Comparison of ENCODE assay signal across 19 cellular contexts in the genomic region with DNA sequence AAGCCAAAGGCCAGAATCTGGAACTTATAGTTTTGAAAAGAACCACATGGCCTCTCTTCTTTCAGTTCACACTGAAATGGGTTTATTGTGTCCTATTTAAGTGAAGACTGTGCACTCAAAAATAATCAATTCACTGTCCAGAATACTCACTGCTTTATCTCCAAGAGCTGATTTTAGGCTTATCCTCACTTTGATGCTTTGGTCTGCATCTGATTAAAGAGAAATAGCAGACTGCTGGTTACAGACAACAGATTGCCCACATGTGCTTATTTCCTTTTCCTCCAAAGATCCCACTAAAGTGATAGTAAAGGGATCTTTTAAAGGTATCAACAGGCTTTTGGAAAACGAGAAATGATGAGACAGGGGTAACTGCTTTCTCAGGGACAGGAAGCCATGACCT. TPM values are rescaled to one million over a fixed set of nuclear protein-coding genes. Genes with fewer than 3 reads are reported as not detected.
DNase-seq lines count a peak whose midpoint lies in the region; ATAC-seq and TF ChIP-seq lines count a peak whose summit lies in the region.
"Had no signal": no experiment of that assay in that cellular context is flagged by ENCODE, and none has a peak within 500 bp of the region (broad histone marks: within the 10 kb centered on the region; RNA-seq: fewer than 3 reads in every experiment).

No MANE protein-coding gene starts in this region.

- DNase-seq in mammary epithelial cell (no peak), breast epithelium (ENCODE audit: low spot score in 2 of 2) (no peak), mesothelial cell of epicardium (ENCODE audit: low spot score in 2 of 2, unreplicated experiment in 2 of 2) (no peak), thyroid gland (no peak), Kasumi-1 (lab: John Stamatoyannopoulos, UW) (no peak), NOMO-1 treated with DMSO at 0.1 percent for 48 hours (lab: John Stamatoyannopoulos, UW; ENCODE audit: unreplicated experiment) (no peak)
- no peak for DNase-seq in activated T-helper 1 cell treated with anti-CD3 and anti-CD28 coated beads, Interleukin-12 subunit alpha, Interleukin-12 subunit beta, Interleukin-2, Interleukin-4 antibody, amounts not matched to agents 30 ng/mL and 10 ng/mL and 1 ng/mL, durations not matched to agents 14 hours and 24 hours and 36 hours (ENCODE audit: low spot score)
- DNase-seq: 8988T; CD4-positive, alpha-beta memory T cell; DMS79 treated with DMSO at 0.1 percent for 48 hours; GF-D8 had no signal

- H3K4me1 ChIP-seq in mammary epithelial cell (ENCODE audit: insufficient read depth, low read length), result peaks cover under 1% of the 10 kb centered on the region
- no peaks in the 10 kb centered on the region for H3K4me1 ChIP-seq in breast epithelium
- peaks cover 0 to 5% of the 10 kb centered on the region in 2 donors for H3K4me1 ChIP-seq in thyroid gland
- H3K4me1 ChIP-seq: BLaER1, HAP-1 had no signal

- no peak overlapping the region for H3K4me3 Mint-ChIP-seq in mesothelial cell of epicardium
- no peak overlapping the region for H3K4me3 Mint-ChIP-seq in activated T-helper 1 cell treated with anti-CD3 and anti-CD28 coated beads, Interleukin-12 subunit alpha, Interleukin-12 subunit beta, Interleukin-2, Interleukin-4 antibody, amounts not matched to agents 30 ng/mL and 10 ng/mL and 1 ng/mL, durations not matched to agents 14 hours and 24 hours and 36 hours
- H3K4me3 Mint-ChIP-seq: CD14-positive monocyte; CD4-positive, alpha-beta memory T cell had no signal

- ATAC-seq in SK-N-SH treated with all-trans-retinoic acid at 6 μM for 48 hours, result no peak

- H3K27ac ChIP-seq in mammary epithelial cell (ENCODE audit: insufficient read depth, low read depth, low read length) (no peak overlapping the region), breast epithelium (no peak overlapping the region), thyroid gland (peak overlapping the region in 2 of 3 donors; percentile 7 to 29)
- H3K27ac ChIP-seq: BLaER1, HL-60 had no signal

- H3K9ac ChIP-seq in mammary epithelial cell (ENCODE audit: insufficient read depth, low read length), result no peak overlapping the region
- H3K9ac ChIP-seq: BLaER1 had no signal

- TF ChIP-seq CTCF in mammary epithelial cell (conservative IDR thresholded peaks at IDR 0.05 in 1 of 2, IDR thresholded peaks at IDR 0.05 in 1 of 2; ENCODE audit: extremely low read depth in 1 of 2, insufficient read depth in 1 of 2, low read depth in 1 of 2, low read length in 2 of 2) (no peak), breast epithelium (IDR thresholded peaks at IDR 0.05) (no peak), mesothelial cell of epicardium (IDR thresholded peaks at IDR 0.05; ENCODE audit: unreplicated experiment) (no peak), thyroid gland (IDR thresholded peaks at IDR 0.05) (no peak)

- intact Hi-C loops in mammary epithelial cell (cut with micrococcal nuclease) (no loop called here), breast epithelium (cut with DNase I; ENCODE audit: low total_unique reads) (no loop called here), thyroid gland (cut with DNase I) (no loop called here)
- intact Hi-C loops in activated T-helper 1 cell treated with anti-CD3 and anti-CD28 coated beads, Interleukin-12 subunit alpha, Interleukin-12 subunit beta, Interleukin-2, Interleukin-4 antibody, amounts not matched to agents 30 ng/mL and 10 ng/mL and 1 ng/mL, durations not matched to agents 14 hours and 24 hours and 36 hours (cut with micrococcal nuclease), result no loop called here

- H3K4me2 ChIP-seq in mammary epithelial cell (ENCODE audit: insufficient read depth, low read depth, low read length), result no peak overlapping the region
- H3K4me2 ChIP-seq: BLaER1 had no signal

- H3K27me3 ChIP-seq in mammary epithelial cell (ENCODE audit: insufficient read depth, low read length) (no peaks in the 10 kb centered on the region), breast epithelium (peaks cover 0 to 63% of the 10 kb centered on the region in 2 donors), thyroid gland (no peaks in the 10 kb centered on the region)

- no peaks in the 10 kb centered on the region for H4K20me1 ChIP-seq in mammary epithelial cell (ENCODE audit: insufficient read depth, low read length)

- H3K27me3 Mint-ChIP-seq in mesothelial cell of epicardium (ENCODE audit: low read depth), result no peaks in the 10 kb centered on the region
- peaks cover 4% of the 10 kb centered on the region for H3K27me3 Mint-ChIP-seq in activated T-helper 1 cell treated with anti-CD3 and anti-CD28 coated beads, Interleukin-12 subunit alpha, Interleukin-12 subunit beta, Interleukin-2, Interleukin-4 antibody, amounts not matched to agents 30 ng/mL and 10 ng/mL and 1 ng/mL, durations not matched to agents 14 hours and 24 hours and 36 hours (ENCODE audit: insufficient read depth)

- WGBS in mammary epithelial cell (ENCODE audit: low coverage, missing lambda C conversion rate), result 40% methylated on average over 1 of the region's 1 CpG
- 11 to 59% methylated on average over 1 of the region's 1 CpG for WGBS in thyroid gland, 2 donors

- CTCF ChIA-PET in mammary epithelial cell (lab: Charles Lee; ENCODE audit: low non-redundant PET), result interaction anchor here (0.6 kb wide), 2 partner anchors 77 to 113 kb away, joined by 3 to 6 read pairs; partner anchors contain the start of gene PIR

- H3K9me3 Mint-ChIP-seq in mesothelial cell of epicardium, result no peaks in the 10 kb centered on the region
- H3K9me3 Mint-ChIP-seq in activated T-helper 1 cell treated with anti-CD3 and anti-CD28 coated beads, Interleukin-12 subunit alpha, Interleukin-12 subunit beta, Interleukin-2, Interleukin-4 antibody, amounts not matched to agents 30 ng/mL and 10 ng/mL and 1 ng/mL, durations not matched to agents 14 hours and 24 hours and 36 hours, result no peaks in the 10 kb centered on the region
- H3K9me3 Mint-ChIP-seq: CD4-positive, alpha-beta memory T cell had no signal

- no TSS peak for BruUV-seq in mammary epithelial cell (replicated peaks; lab: Mats Ljungman, UMichigan)

- H3K36me3 ChIP-seq in mammary epithelial cell (ENCODE audit: insufficient read depth, low read length) (no peaks in the 10 kb centered on the region), breast epithelium (no peaks in the 10 kb centered on the region), thyroid gland (no peaks in the 10 kb centered on the region)
- H3K36me3 ChIP-seq: BLaER1, HAP-1 had no signal

- dilution Hi-C loops in mammary epithelial cell (cut with HindIII; ENCODE audit: low sequenced_read_pairs), result no loop called here

- H3K4me3 ChIP-seq in mammary epithelial cell (replicated peaks in 1 of 3; ENCODE audit: insufficient read depth in 1 of 3, low read depth in 2 of 3, low read length in 3 of 3) (no peak overlapping the region), breast epithelium (no peak overlapping the region), thyroid gland (replicated peaks in 1 of 3) (no peak overlapping the region)
- H3K4me3 ChIP-seq: BLaER1, HAP-1 had no signal

- H3K36me3 Mint-ChIP-seq in mesothelial cell of epicardium, result no peaks in the 10 kb centered on the region
- H3K36me3 Mint-ChIP-seq in activated T-helper 1 cell treated with anti-CD3 and anti-CD28 coated beads, Interleukin-12 subunit alpha, Interleukin-12 subunit beta, Interleukin-2, Interleukin-4 antibody, amounts not matched to agents 30 ng/mL and 10 ng/mL and 1 ng/mL, durations not matched to agents 14 hours and 24 hours and 36 hours (ENCODE audit: low read depth), result no peaks in the 10 kb centered on the region
- H3K36me3 Mint-ChIP-seq: CD14-positive monocyte; CD4-positive, alpha-beta memory T cell had no signal

- in situ Hi-C loops in mammary epithelial cell (cut with MboI; ENCODE audit: low sequenced_read_pairs in 2 of 2), result no loop called here

- no peaks in the 10 kb centered on the region for H3K79me2 ChIP-seq in mammary epithelial cell (ENCODE audit: insufficient read depth, low read length)

- H3K9me3 ChIP-seq in mammary epithelial cell (replicated peaks; ENCODE audit: insufficient read depth, low read length), result no peaks in the 10 kb centered on the region
- H3K9me3 ChIP-seq in breast epithelium, result no peaks in the 10 kb centered on the region
- no peaks in the 10 kb centered on the region for H3K9me3 ChIP-seq in thyroid gland
- H3K9me3 ChIP-seq: BLaER1, HAP-1 had no signal

- H3K4me1 Mint-ChIP-seq in mesothelial cell of epicardium, result peaks cover 12% of the 10 kb centered on the region
- H3K4me1 Mint-ChIP-seq in activated T-helper 1 cell treated with anti-CD3 and anti-CD28 coated beads, Interleukin-12 subunit alpha, Interleukin-12 subunit beta, Interleukin-2, Interleukin-4 antibody, amounts not matched to agents 30 ng/mL and 10 ng/mL and 1 ng/mL, durations not matched to agents 14 hours and 24 hours and 36 hours (ENCODE audit: low read depth), result no peaks in the 10 kb centered on the region

- peak overlapping the region; percentile 46 for H2AFZ ChIP-seq in mammary epithelial cell (ENCODE audit: low read depth, low read length)

- H3K27ac Mint-ChIP-seq in mesothelial cell of epicardium, result peak overlapping the region; percentile 52
- no peak overlapping the region for H3K27ac Mint-ChIP-seq in activated T-helper 1 cell treated with anti-CD3 and anti-CD28 coated beads, Interleukin-12 subunit alpha, Interleukin-12 subunit beta, Interleukin-2, Interleukin-4 antibody, amounts not matched to agents 30 ng/mL and 10 ng/mL and 1 ng/mL, durations not matched to agents 14 hours and 24 hours and 36 hours
- H3K27ac Mint-ChIP-seq: CD14-positive monocyte had no signal

- TF ChIP-seq POLR2A in breast epithelium (IDR thresholded peaks at IDR 0.05), result no peak
- TF ChIP-seq POLR2A in thyroid gland (IDR thresholded peaks at IDR 0.05), result no peak

TF ChIP-seq in SK-N-SH treated with all-trans-retinoic acid at 6 μM for 48 hours, 23 proteins besides CTCF, POLR2A, EP300 and RAD21 (continues in another document):
- TF ChIP-seq ARNTL (CRISPR knock-in tag; IDR thresholded peaks at IDR 0.05; ENCODE audit: borderline replicate concordance, low read depth), result no peak
- peak; percentile 61; the same call in 1 of the 2 replicates for TF ChIP-seq TCF4 (CRISPR knock-in tag; IDR thresholded peaks at IDR 0.05; ENCODE audit: borderline replicate concordance)
- no peak for TF ChIP-seq TOX (CRISPR knock-in tag; IDR thresholded peaks at IDR 0.05; ENCODE audit: borderline replicate concordance)
- no peak for TF ChIP-seq ZNF565 (CRISPR knock-in tag; conservative IDR thresholded peaks at IDR 0.05; ENCODE audit: low read depth)

RNA-seq across cellular contexts. Expression of gene ACE2, which starts 30.6 kb away (rescaled TPM):
- total RNA-seq in mammary epithelial cell (under 1 TPM; 0.17 to 0.31 TPM), breast epithelium (1 to 10 TPM; 2.2 to 7.2 (median 5.6) TPM), mesothelial cell of epicardium (0.25 to 0.59 TPM (median 0.35 TPM) in 3 replicates), thyroid gland (10 to 100 TPM in 2 of 4 donors, 1 to 10 TPM in 2; 3.5 to 14.6 (median 10.1) TPM)
- 0.12 TPM for polyA plus RNA-seq in mammary epithelial cell
- polyA minus RNA-seq in mammary epithelial cell, result not detected
- 0.10 TPM in 1 of 2 replicates, not detected in the other for total RNA-seq in activated T-helper 1 cell treated with anti-CD3 and anti-CD28 coated beads, Interleukin-12 subunit alpha, Interleukin-12 subunit beta, Interleukin-2, Interleukin-4 antibody, amounts not matched to agents 30 ng/mL and 10 ng/mL and 1 ng/mL, durations not matched to agents 14 hours and 24 hours and 36 hours
- total RNA-seq: A673; CD4-positive, alpha-beta memory T cell; H1; HT1080 had no signal
- polyA plus RNA-seq: CD14-positive monocyte; CD4-positive, alpha-beta memory T cell had no signal

Comparison
In these comparisons a context has a peak if more than half of its experiments do, and no peak if none do; other contexts are left out.
1. H3K27ac ChIP-seq: peak in thyroid gland (2 of 3); none in mammary epithelial cell (single experiment) and breast epithelium (0 of 2).